ENCODE assay signal across 8 cellular contexts in the genomic region with DNA sequence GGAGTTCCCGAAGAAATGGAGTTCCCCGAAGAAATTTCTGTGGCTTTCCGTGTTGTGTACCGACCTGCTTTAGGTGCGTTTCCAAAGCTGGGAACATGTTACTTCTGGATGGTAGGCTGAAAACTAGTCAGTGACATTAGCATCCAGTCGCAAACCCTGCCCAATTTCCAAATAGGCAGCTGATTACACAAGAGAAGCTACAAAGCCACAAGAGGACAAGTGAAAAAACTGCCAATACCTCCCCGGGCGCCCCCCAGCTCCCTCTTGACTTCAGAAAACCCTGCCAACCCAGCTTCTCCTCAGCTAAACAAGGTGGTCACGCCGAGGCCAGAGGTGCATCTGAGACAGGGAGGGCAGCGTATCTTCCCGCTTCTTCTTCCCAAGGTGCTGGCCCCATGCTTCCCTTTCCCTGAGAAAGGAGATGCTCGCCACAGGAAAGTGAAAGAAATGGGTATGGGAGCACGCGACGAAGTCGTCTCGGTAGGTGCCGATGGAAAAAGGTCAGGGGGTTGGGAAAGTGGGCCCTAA. TPM values are rescaled to one million over a fixed set of nuclear protein-coding genes. Genes with fewer than 3 reads are reported as not detected.
DNase-seq lines count a peak whose midpoint lies in the region; ATAC-seq, FAIRE-seq and TF ChIP-seq lines count a peak whose summit lies in the region.

No MANE protein-coding gene starts in this region.

- TF ChIP-seq CTCF in psoas muscle (IDR thresholded peaks at IDR 0.05): no peak

- H3K36me3 ChIP-seq in MG63 (peaks cover 43% of the 10 kb centered on the region), psoas muscle (ENCODE audit: insufficient read depth in 1 of 2, low read depth in 1 of 2) (peaks cover under 1 to 37% of the 10 kb centered on the region in 2 donors)

- H3K27ac ChIP-seq in psoas muscle: peak overlapping the region; percentile 19

- TF ChIP-seq POLR2A in H54 (IDR thresholded peaks at IDR 0.05; ENCODE audit: low read depth, low read length): no peak

- intact Hi-C loops in psoas muscle (cut with DNase I): loop anchor here in 1 of 2 donors (5.0 kb wide), 1 partner anchor 67 kb away; no protein-coding TSS in a partner anchor

- H3K9me3 ChIP-seq in MG63 (no peaks in the 10 kb centered on the region), psoas muscle (no peaks in the 10 kb centered on the region)

- DNase-seq in NOMO-1 (lab: John Stamatoyannopoulos, UW; ENCODE audit: unreplicated experiment in 2 of 2) (peak; percentile 14 to 23), NOMO-1 treated with dmso at 0.1 percent for 144 hours (lab: John Stamatoyannopoulos, UW; ENCODE audit: unreplicated experiment) (no peak), MG63 (no peak), glomerular visceral epithelial cell (ENCODE audit: extremely low spot score) (peak; percentile 1), psoas muscle (peak in 1 of 2 donors; percentile 26), H54 (ENCODE audit: insufficient read length, low spot score) (no peak)
- peak; percentile 65 for DNase-seq in activated CD8-positive, alpha-beta memory T cell treated with anti-CD3 and anti-CD28 coated beads, Interleukin-2, amount 50 U/mL, for 48 hours

- peak overlapping the region; percentile 59 for H3K4me3 ChIP-seq in MG63
- H3K4me3 ChIP-seq in psoas muscle: peak overlapping the region; percentile 78

- H3K4me1 ChIP-seq in psoas muscle: peaks cover 4% of the 10 kb centered on the region

- no peak for FAIRE-seq in H54 (lab: Jason Lieb, UNC)

- ATAC-seq in psoas muscle: peak; percentile 23 to 59 (median 36)
- ATAC-seq in HG03469 (IDR thresholded peaks at IDR 0.05; ENCODE audit: unreplicated experiment): no peak

- WGBS in psoas muscle, 3 donors: 14 to 17% (median 16%) methylated on average over 19 of the region's 19 CpGs

- H3K27me3 ChIP-seq in MG63 (no peaks in the 10 kb centered on the region), psoas muscle (ENCODE audit: insufficient read depth in 3 of 3, low read length in 2 of 3) (no peaks in the 10 kb centered on the region)

RNA-seq across cellular contexts. Expression of gene AGBL2, which starts 0.6 kb away (rescaled TPM):
- total RNA-seq in MG63 (2014; rRNA removed; shearing (Covaris generic); ENCODE audit: low replicate concordance): not detected in 2 replicates
- total RNA-seq in psoas muscle: under 1 TPM in 3 of 4 donors, not detected in 1; 0.15 to 0.76 (median 0.22) TPM
- polyA plus RNA-seq in psoas muscle: under 1 TPM in 2 of 3 donors, not detected in 1; 0.04 to 0.10 TPM

RNA-seq across cellular contexts. Expression of gene FNBP4, which starts 52.5 kb away (rescaled TPM):
- 36.8 and 45.1 TPM in 2 replicates for total RNA-seq in MG63 (2014; rRNA removed; shearing (Covaris generic); ENCODE audit: low replicate concordance)
- total RNA-seq in psoas muscle: 10 to 100 TPM; 27.1 to 40.5 (median 33.9) TPM
- polyA plus RNA-seq in psoas muscle: 10 to 100 TPM; 14.9 to 58.8 (median 35.3) TPM

Comparison
In these comparisons a context has a peak if more than half of its experiments do, and no peak if none do; other contexts are left out.
1. DNase-seq: peak in NOMO-1 (2 of 2), activated CD8-positive, alpha-beta memory T cell treated with anti-CD3 and anti-CD28 coated beads, Interleukin-2, amount 50 U/mL, for 48 hours (single experiment) and glomerular visceral epithelial cell (single experiment); none in NOMO-1 treated with dmso at 0.1 percent for 144 hours (single experiment), MG63 (single experiment) and H54 (single experiment).